In the genomic region with DNA sequence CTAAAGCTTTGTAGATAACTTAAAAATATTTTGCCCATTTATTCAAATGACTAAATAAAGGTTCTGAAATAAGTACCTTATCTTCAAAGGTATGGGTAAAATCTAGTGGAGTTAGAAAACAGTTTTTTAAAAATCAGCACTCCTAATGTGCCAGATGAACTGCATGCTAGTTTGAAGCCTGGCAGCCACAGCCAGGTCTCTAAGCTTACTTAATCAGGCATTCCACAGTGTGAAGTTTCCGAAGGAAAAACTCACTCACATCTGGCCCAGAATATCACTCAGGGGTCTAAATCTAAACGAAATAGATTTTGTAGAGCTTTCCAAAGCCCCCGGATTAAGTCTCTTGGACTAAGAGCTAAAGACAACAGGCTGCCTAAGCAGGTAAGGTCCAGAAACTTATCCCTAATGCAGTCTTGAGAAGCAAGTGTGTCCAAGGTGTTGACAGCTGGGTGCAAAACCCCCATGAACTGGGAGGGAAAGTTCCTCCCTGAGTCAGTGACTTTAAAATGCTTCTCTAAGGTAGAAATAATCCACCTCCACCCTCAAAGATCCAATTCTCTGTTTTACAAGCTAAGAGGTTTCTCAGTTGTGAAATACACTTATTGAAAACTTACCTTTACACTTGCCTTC, we compare ENCODE assay signal across 19 cellular contexts.
"Had no signal": no experiment of that assay in that cellular context is flagged by ENCODE, and none has a peak within 500 bp of the region (broad histone marks: within the 10 kb centered on the region; RNA-seq: fewer than 3 reads in every experiment).

No MANE protein-coding gene starts in this region.

- DNase-seq: activated CD4-positive, alpha-beta T cell treated with anti-CD3 and anti-CD28 coated beads, Interleukin-2, amount 50 U/mL, for 1 hour; activated CD8-positive, alpha-beta memory T cell treated with anti-CD3 and anti-CD28 coated beads for 24 hours; activated naive CD4-positive, alpha-beta T cell; activated naive CD8-positive, alpha-beta T cell treated with anti-CD3 and anti-CD28 coated beads, Interleukin-2, amount 10 ng/mL, durations not matched to agents 7 days and 5 days; aorta; dorsolateral prefrontal cortex; endodermal cell; islet precursor cell; mammary epithelial cell; natural killer cell; stimulated activated CD4-positive, alpha-beta T cell treated with anti-CD3 and anti-CD28 coated beads, Interleukin-12 subunit alpha, Interleukin-12 subunit beta, amount 100 ng/mL, for 4 hours; stimulated activated CD4-positive, alpha-beta T cell treated with anti-CD3 and anti-CD28 coated beads, Interleukin-4, amount 100 ng/mL, for 1 hour; stimulated activated naive B cell treated with anti-CD40 and anti-IgM and Interleukin-4, amounts not matched to agents 10 μg/mL and 1 μg/mL and 100 μg/mL, for 72 hours; tibial artery; uterus had no signal

- H3K27me3 Mint-ChIP-seq: activated naive CD8-positive, alpha-beta T cell treated with anti-CD3 and anti-CD28 coated beads, Interleukin-2, amount 10 ng/mL, durations not matched to agents 7 days and 5 days; stimulated activated naive B cell treated with anti-CD40 and anti-IgM and Interleukin-4, amounts not matched to agents 10 μg/mL and 1 μg/mL and 100 μg/mL, for 72 hours had no signal

- H3K4me3 ChIP-seq: dorsolateral prefrontal cortex, gastroesophageal sphincter, tibial artery, uterus had no signal

- H3K9me3 ChIP-seq: gastroesophageal sphincter, tibial artery, uterus had no signal

- H3K27me3 ChIP-seq: dorsolateral prefrontal cortex, gastroesophageal sphincter, tibial artery, uterus had no signal

- H3K36me3 ChIP-seq: uterus had no signal

- H3K27ac ChIP-seq: uterus had no signal

- ATAC-seq: activated CD4-positive, CD25-positive, alpha-beta regulatory T cell treated with anti-CD3 and anti-CD28 coated beads, Interleukin-2, amount 50 U/mL, for 24 hours; gastroesophageal sphincter; natural killer cell; stimulated activated naive B cell treated with anti-CD40 and anti-IgM and Interleukin-4, amounts not matched to agents 10 μg/mL and 1 μg/mL and 100 μg/mL, for 72 hours had no signal

- H3K4me3 Mint-ChIP-seq: activated naive CD8-positive, alpha-beta T cell treated with anti-CD3 and anti-CD28 coated beads, Interleukin-2, amount 10 ng/mL, durations not matched to agents 7 days and 5 days; activated T-helper 1 cell treated with anti-CD3 and anti-CD28 coated beads, Interleukin-12 subunit alpha, Interleukin-12 subunit beta, Interleukin-2, Interleukin-4 antibody, amounts not matched to agents 30 ng/mL and 10 ng/mL and 1 ng/mL, durations not matched to agents 14 hours and 24 hours and 36 hours; endodermal cell; natural killer cell; stimulated activated naive B cell treated with anti-CD40 and anti-IgM and Interleukin-4, amounts not matched to agents 10 μg/mL and 1 μg/mL and 100 μg/mL, for 72 hours; T-helper 2 cell treated with Interferon-gamma antibody and Interleukin-4, amounts not matched to agents 5 μg/mL and 100 μg/mL, for 36 hours had no signal

- H3K9me3 Mint-ChIP-seq: activated naive CD8-positive, alpha-beta T cell treated with anti-CD3 and anti-CD28 coated beads, Interleukin-2, amount 10 ng/mL, durations not matched to agents 7 days and 5 days; activated T-helper 1 cell treated with anti-CD3 and anti-CD28 coated beads, Interleukin-12 subunit alpha, Interleukin-12 subunit beta, Interleukin-2, Interleukin-4 antibody, amounts not matched to agents 30 ng/mL and 10 ng/mL and 1 ng/mL, durations not matched to agents 14 hours and 24 hours and 36 hours; endodermal cell; natural killer cell; stimulated activated naive B cell treated with anti-CD40 and anti-IgM and Interleukin-4, amounts not matched to agents 10 μg/mL and 1 μg/mL and 100 μg/mL, for 72 hours; T-helper 2 cell treated with Interferon-gamma antibody and Interleukin-4, amounts not matched to agents 5 μg/mL and 100 μg/mL, for 36 hours had no signal

- H3K27ac Mint-ChIP-seq: activated naive CD8-positive, alpha-beta T cell treated with anti-CD3 and anti-CD28 coated beads, Interleukin-2, amount 10 ng/mL, durations not matched to agents 7 days and 5 days; activated T-helper 1 cell treated with anti-CD3 and anti-CD28 coated beads, Interleukin-12 subunit alpha, Interleukin-12 subunit beta, Interleukin-2, Interleukin-4 antibody, amounts not matched to agents 30 ng/mL and 10 ng/mL and 1 ng/mL, durations not matched to agents 14 hours and 24 hours and 36 hours; endodermal cell; natural killer cell; T-helper 2 cell treated with Interferon-gamma antibody and Interleukin-4, amounts not matched to agents 5 μg/mL and 100 μg/mL, for 36 hours had no signal
